Comparison of ENCODE assay signal across 8 cellular contexts in genomic region chr3:50322386-50323091, GRCh38. TPM values are rescaled to one million over a fixed set of nuclear protein-coding genes. Genes with fewer than 3 reads are reported as not detected.
DNase-seq lines count a peak whose midpoint lies in the region; ATAC-seq, FAIRE-seq and TF ChIP-seq lines count a peak whose summit lies in the region.

A gene with protein sequence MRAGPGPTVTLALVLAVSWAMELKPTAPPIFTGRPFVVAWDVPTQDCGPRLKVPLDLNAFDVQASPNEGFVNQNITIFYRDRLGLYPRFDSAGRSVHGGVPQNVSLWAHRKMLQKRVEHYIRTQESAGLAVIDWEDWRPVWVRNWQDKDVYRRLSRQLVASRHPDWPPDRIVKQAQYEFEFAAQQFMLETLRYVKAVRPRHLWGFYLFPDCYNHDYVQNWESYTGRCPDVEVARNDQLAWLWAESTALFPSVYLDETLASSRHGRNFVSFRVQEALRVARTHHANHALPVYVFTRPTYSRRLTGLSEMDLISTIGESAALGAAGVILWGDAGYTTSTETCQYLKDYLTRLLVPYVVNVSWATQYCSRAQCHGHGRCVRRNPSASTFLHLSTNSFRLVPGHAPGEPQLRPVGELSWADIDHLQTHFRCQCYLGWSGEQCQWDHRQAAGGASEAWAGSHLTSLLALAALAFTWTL (minus strand): TSS chr3:50322745. CDS start chr3:50320489, 2,256 bp downstream.

- H3K9me1 ChIP-seq in keratinocyte (ENCODE audit: control insufficient read depth, extremely low read depth, insufficient read depth, low read length): peaks cover 3% of the 10 kb centered on the region

- peaks cover 20 to 42% of the 10 kb centered on the region in 2 donors for H3K36me3 Mint-ChIP-seq in stimulated activated naive B cell treated with anti-CD40 and anti-IgM and Interleukin-4, amounts not matched to agents 10 μg/mL and 1 μg/mL and 100 μg/mL, for 72 hours

- in situ Hi-C loops in GM12878 (cut with MboI): no loop called here

- H3K4me1 ChIP-seq in ACC112 (ENCODE audit: control insufficient read depth, insufficient read depth, low read length, unreplicated experiment): peaks cover 35% of the 10 kb centered on the region
- H3K4me1 ChIP-seq in GM12878 (ENCODE audit: control insufficient read depth, insufficient read depth, low read length): peaks cover 17% of the 10 kb centered on the region
- peaks cover 38% of the 10 kb centered on the region for H3K4me1 ChIP-seq in keratinocyte (ENCODE audit: control insufficient read depth, extremely low read depth, insufficient read depth, low read length)

- no peak for TF ChIP-seq EP300 in GM12878 (IDR thresholded peaks at IDR 0.05; ENCODE audit: borderline replicate concordance in 1 of 2, control insufficient read depth in 1 of 2, low read depth in 2 of 2, low read length in 2 of 2)

- H3K9ac ChIP-seq in GM12878 (ENCODE audit: control insufficient read depth, insufficient read depth, low read length) (peak within 1 kb of the TSS; percentile 83), keratinocyte (ENCODE audit: control insufficient read depth, extremely low read depth, insufficient read depth, low read length) (peak within 1 kb of the TSS; percentile 98)

- H3K27me3 ChIP-seq in ACC112 (ENCODE audit: insufficient read depth, low read length) (no peaks in the 10 kb centered on the region), GM12878 (replicated peaks in 1 of 2; ENCODE audit: control insufficient read depth in 2 of 2, insufficient read depth in 2 of 2, low read length in 1 of 2) (no peaks in the 10 kb centered on the region), keratinocyte (ENCODE audit: control insufficient read depth, extremely low read depth, insufficient read depth, low read length) (no peaks in the 10 kb centered on the region)

- no peak for TF ChIP-seq POLR2A in GM12878 (IDR thresholded peaks at IDR 0.05; ENCODE audit: low read depth, low read length)

- H3K27ac ChIP-seq in ACC112 (ENCODE audit: low read depth, low read length): peak within 1 kb of the TSS; percentile 88
- H3K27ac ChIP-seq in GM12878 (ENCODE audit: control insufficient read depth, insufficient read depth): peak within 1 kb of the TSS; percentile 88
- H3K27ac ChIP-seq in keratinocyte (ENCODE audit: control insufficient read depth, insufficient read depth, low read length): peak within 1 kb of the TSS; percentile 99

- no peaks in the 10 kb centered on the region for H3K9me3 Mint-ChIP-seq in stimulated activated naive B cell treated with anti-CD40 and anti-IgM and Interleukin-4, amounts not matched to agents 10 μg/mL and 1 μg/mL and 100 μg/mL, for 72 hours

- peak within 1 kb of the TSS; percentile 84 to 90 for H3K4me3 Mint-ChIP-seq in stimulated activated naive B cell treated with anti-CD40 and anti-IgM and Interleukin-4, amounts not matched to agents 10 μg/mL and 1 μg/mL and 100 μg/mL, for 72 hours

- WGBS in GM12878 (ENCODE audit: insufficient coverage, insufficient replicate concordance, low lambda C conversion rate, missing lambda C conversion rate): 91% methylated on average over 30 of the region's 31 CpGs

- POLR2A ChIA-PET in GM12878 (lab: Charles Lee): interaction anchor here (0.7 to 2.0 kb wide), 3 partner anchors 12 to 18 kb away, joined by 3 to 8 read pairs (median 5); partner anchors contain the start of gene RASSF1

- intact Hi-C loops in GM12878 (cut with micrococcal nuclease; ENCODE audit: unreplicated experiment): no loop called here

- FAIRE-seq in GM12878 (lab: Jason Lieb, UNC) (no peak), keratinocyte (lab: Jason Lieb, UNC) (no peak)

- SMC1A ChIA-PET in GM12878 (lab: Charles Lee; ENCODE audit: uncharacterized antibody, unreplicated experiment): interaction anchor here (1.2 kb wide), 1 partner anchor 15 kb away, joined by 3 read pairs; no protein-coding TSS in a partner anchor

- H3K4me1 Mint-ChIP-seq in stimulated activated naive B cell treated with anti-CD40 and anti-IgM and Interleukin-4, amounts not matched to agents 10 μg/mL and 1 μg/mL and 100 μg/mL, for 72 hours: peaks cover 37 to 89% of the 10 kb centered on the region in 2 donors

- BruUV-seq in GM12878 (replicated peaks; lab: Mats Ljungman, UMichigan): no TSS peak

- ATAC-seq in GM12878: no peak
- no peak for ATAC-seq in stimulated activated naive B cell treated with anti-CD40 and anti-IgM and Interleukin-4, amounts not matched to agents 10 μg/mL and 1 μg/mL and 100 μg/mL, for 72 hours (replicated peaks)
- ATAC-seq in GM18511 (IDR thresholded peaks at IDR 0.05; ENCODE audit: unreplicated experiment): no peak

- no peaks in the 10 kb centered on the region for H3K9me3 ChIP-seq in GM12878 (replicated peaks; ENCODE audit: control insufficient read depth, insufficient read depth, low read length)
- no peaks in the 10 kb centered on the region for H3K9me3 ChIP-seq in keratinocyte (ENCODE audit: control insufficient read depth, low read depth, low read length)

- RAD21 ChIA-PET in GM12878 (lab: Charles Lee; ENCODE audit: unreplicated experiment): interaction anchor here (1.2 kb wide), 1 partner anchor 14 kb away, joined by 3 read pairs; no protein-coding TSS in a partner anchor

- peak within 1 kb of the TSS; percentile 65 for H2AFZ ChIP-seq in ACC112 (ENCODE audit: low read length, unreplicated experiment)
- H2AFZ ChIP-seq in GM12878 (ENCODE audit: control insufficient read depth, low read depth, low read length): peak within 1 kb of the TSS; percentile 92
- peak within 1 kb of the TSS; percentile 96 for H2AFZ ChIP-seq in keratinocyte (ENCODE audit: control insufficient read depth, low read length)

- H3K79me2 ChIP-seq in ACC112 (ENCODE audit: control insufficient read depth, insufficient read depth, low read length, unreplicated experiment) (peaks cover 29% of the 10 kb centered on the region), GM12878 (ENCODE audit: control insufficient read depth, insufficient read depth, low read length) (peaks cover 15% of the 10 kb centered on the region), keratinocyte (ENCODE audit: control insufficient read depth, insufficient read depth, low read length) (peaks cover 48% of the 10 kb centered on the region)

- H3K36me3 ChIP-seq in ACC112 (ENCODE audit: insufficient read depth, low read length): peaks cover 7% of the 10 kb centered on the region; the same call in 1 of the 2 replicates
- peaks cover 2 to 4% of the 10 kb centered on the region in 2 experiments; a peak in 2 of 4 replicates for H3K36me3 ChIP-seq in GM12878 (ENCODE audit: control insufficient read depth in 2 of 2, insufficient read depth in 2 of 2, low read length in 1 of 2)
- H3K36me3 ChIP-seq in keratinocyte (ENCODE audit: control insufficient read depth in 2 of 2, extremely low read depth in 1 of 2, insufficient read depth in 2 of 2, low read length in 2 of 2): peaks cover 22 to 31% of the 10 kb centered on the region in 2 experiments

- dilution Hi-C loops in keratinocyte (cut with MboI; ENCODE audit: extremely low pct_ligation_motif_present, low sequenced_read_pairs): no loop called here

- H4K20me1 ChIP-seq in GM12878 (ENCODE audit: control insufficient read depth, insufficient read depth) (no peaks in the 10 kb centered on the region), keratinocyte (ENCODE audit: control insufficient read depth, extremely low read depth, insufficient read depth, low read length) (no peaks in the 10 kb centered on the region)

- no peaks in the 10 kb centered on the region for H3K27me3 Mint-ChIP-seq in stimulated activated naive B cell treated with anti-CD40 and anti-IgM and Interleukin-4, amounts not matched to agents 10 μg/mL and 1 μg/mL and 100 μg/mL, for 72 hours

- peak within 1 kb of the TSS; percentile 99 for H3K27ac Mint-ChIP-seq in stimulated activated naive B cell treated with anti-CD40 and anti-IgM and Interleukin-4, amounts not matched to agents 10 μg/mL and 1 μg/mL and 100 μg/mL, for 72 hours

- H3K4me2 ChIP-seq in GM12878 (ENCODE audit: control insufficient read depth, insufficient read depth) (peak within 1 kb of the TSS; percentile 64), keratinocyte (ENCODE audit: control insufficient read depth, extremely low read depth, insufficient read depth, low read depth, low read length) (peak within 1 kb of the TSS; percentile 99)

- CTCF ChIA-PET in GM12878 (lab: Yijun Ruan, JAX): interaction anchor here (1.2 to 5.1 kb wide), 3 partner anchors 14 to 96 kb away, joined by 3 to 72 read pairs (median 4); partner anchors contain the start of genes RASSF1 and ZMYND10

- no peak for TF ChIP-seq RAD21 in GM12878 (IDR thresholded peaks at IDR 0.05; ENCODE audit: insufficient read depth, low read depth, low read length)

- DNase-seq in Jurkat, Clone E6-1 (ENCODE audit: low read depth, low spot score): no peak
- DNase-seq in GM12878 (ENCODE audit: low read depth, low spot score): no peak
- DNase-seq in keratinocyte (ENCODE audit: low read depth, low spot score): no peak
- DNase-seq in stimulated activated naive B cell treated with anti-CD40 and anti-IgM and Interleukin-4, amounts not matched to agents 10 μg/mL and 1 μg/mL and 100 μg/mL, for 72 hours: no peak
- DNase-seq in 8988T: no peak
- no peak for DNase-seq in T1000 (lab: John Stamatoyannopoulos, UW)

- TF ChIP-seq CTCF in GM12878 (IDR thresholded peaks at IDR 0.05 in 2 of 3, conservative IDR thresholded peaks at IDR 0.05 in 1 of 3; ENCODE audit: control insufficient read depth in 2 of 3, extremely low read depth in 1 of 3, insufficient read depth in 1 of 3, low read depth in 3 of 3, low read length in 3 of 3): no peak
- no peak for TF ChIP-seq CTCF in keratinocyte (optimal IDR thresholded peaks at IDR 0.05 in 1 of 3, IDR thresholded peaks at IDR 0.05 in 1 of 3, conservative IDR thresholded peaks at IDR 0.05 in 1 of 3; ENCODE audit: extremely low read depth in 1 of 3, insufficient read depth in 2 of 3, low read length in 3 of 3)

- H3K4me3 ChIP-seq in ACC112 (ENCODE audit: low read depth, low read length) (peak within 1 kb of the TSS; percentile 84), GM12878 (peak within 1 kb of the TSS; percentile 70), keratinocyte (ENCODE audit: control insufficient read depth in 2 of 3, extremely low read depth in 1 of 3, insufficient read depth in 2 of 3, low read depth in 1 of 3, low read length in 3 of 3) (peak within 1 kb of the TSS; percentile 52 to 89 (median 84))
- H3K4me3 ChIP-seq in Jurkat, Clone E6-1 (ENCODE audit: low read length): peak within 1 kb of the TSS; percentile 98

RNA-seq across cellular contexts. Expression of the gene that starts here (rescaled TPM):
- 24.7 TPM for polyA plus RNA-seq in Jurkat, Clone E6-1 (2012; ENCODE audit: insufficient read depth, insufficient read length)
- 17.5 and 19.1 TPM in 2 replicates for total RNA-seq in GM12878 (2013; cell fraction: nucleolus; rRNA removed)
- total RNA-seq in GM12878 (2014; rRNA removed) (17.7 and 21.8 TPM in 2 replicates), GM12878 (2014; rRNA removed; fragmentation: Illumina TruSeq; extraction: Trizol) (7.6 and 7.7 TPM in 2 replicates), GM12878 (2021) (12.4 and 14.8 TPM in 2 replicates)
- polyA plus RNA-seq in GM12878 (2011; ENCODE audit: low read depth): 22.0 TPM
- polyA plus RNA-seq in GM12878 (2011; rRNA removed) (6.0 and 11.0 TPM in 2 replicates), GM12878 (2014; fragmentation: Illumina TruSeq; extraction: Trizol) (0.87 and 6.4 TPM in 2 replicates), GM12878 (2014; fragmentation: Nextera tagmentation; extraction: Ambion mirVana) (under 1 TPM; 0.06 to 0.31 TPM), GM12878 (2014; rRNA removed) (14.4 and 21.2 TPM in 2 replicates), GM12878 (2016; fragmentation: Nextera tagmentation; extraction: Ambion mirVana) (10 to 100 TPM; 17.1 to 17.4 TPM), keratinocyte (42.8 to 71.8 TPM (median 44.8 TPM) in 3 replicates)
- 17.1 and 24.4 TPM in 2 replicates for polyA plus RNA-seq in GM12878 (2011; cell fraction: cytosol; rRNA removed)
- 20.1 and 21.1 TPM in 2 replicates for polyA plus RNA-seq in GM12878 (2011; cell fraction: nucleus; rRNA removed)
- 5.0 and 5.8 TPM in 2 replicates for polyA plus RNA-seq in GM12878 (2012)
- polyA minus RNA-seq in GM12878 (2011; rRNA and poly(A)+ RNA removed): 14.8 and 27.1 TPM in 2 replicates
- 6.5 and 7.4 TPM in 2 replicates for polyA minus RNA-seq in GM12878 (2011; cell fraction: cytosol; rRNA and poly(A)+ RNA removed)
- 12.2 and 21.7 TPM in 2 replicates for polyA minus RNA-seq in GM12878 (2011; cell fraction: nucleus; rRNA and poly(A)+ RNA removed)
- polyA plus RNA-seq in keratinocyte (2011; ENCODE audit: low read depth): 5.2 TPM
- 27.2 and 52.8 TPM in 2 replicates for polyA plus RNA-seq in keratinocyte (2011; cell fraction: cytosol; rRNA removed)
- 50.1 and 70.2 TPM in 2 replicates for polyA plus RNA-seq in keratinocyte (2011; cell fraction: nucleus; rRNA removed)
- 29.0 and 39.5 TPM in 2 replicates for polyA plus RNA-seq in keratinocyte (2012; ENCODE audit: low replicate concordance)
- polyA minus RNA-seq in keratinocyte: 44.9 to 108 TPM (median 61.0 TPM) in 3 replicates
- polyA minus RNA-seq in keratinocyte (2011; cell fraction: cytosol; rRNA and poly(A)+ RNA removed): 67.0 TPM
- 55.2 and 58.9 TPM in 2 replicates for polyA minus RNA-seq in keratinocyte (2011; cell fraction: nucleus; rRNA and poly(A)+ RNA removed)
